19 cellular contexts compared by ENCODE assay signal in genomic region chr18:75083761-75084160, GRCh38.
DNase-seq lines count a peak whose midpoint lies in the region; ATAC-seq and TF ChIP-seq lines count a peak whose summit lies in the region.
"Had no signal": no experiment of that assay in that cellular context is flagged by ENCODE, and none has a peak within 500 bp of the region (broad histone marks: within the 10 kb centered on the region; RNA-seq: fewer than 3 reads in every experiment).

No MANE protein-coding gene starts in this region.

- peaks cover 11% of the 10 kb centered on the region for H3K9me3 Mint-ChIP-seq in activated CD8-positive, alpha-beta memory T cell treated with anti-CD3 and anti-CD28 coated beads, Interleukin-2, amount 10 ng/mL, durations not matched to agents 7 days and 5 days (ENCODE audit: low read depth)
- no peaks in the 10 kb centered on the region for H3K9me3 Mint-ChIP-seq in type B pancreatic cell
- H3K9me3 Mint-ChIP-seq: CD4-positive, alpha-beta T cell had no signal

- H2AK5ac ChIP-seq in neuronal stem cell (ENCODE audit: low read depth, low read length) = peak overlapping the region; percentile 3

- no peaks in the 10 kb centered on the region for H3K4me1 Mint-ChIP-seq in activated CD8-positive, alpha-beta memory T cell treated with anti-CD3 and anti-CD28 coated beads, Interleukin-2, amount 10 ng/mL, durations not matched to agents 7 days and 5 days
- H3K4me1 Mint-ChIP-seq in type B pancreatic cell (ENCODE audit: unreplicated experiment) = peaks cover 5% of the 10 kb centered on the region

- no peak overlapping the region for H3K4me2 ChIP-seq in neuronal stem cell (ENCODE audit: insufficient read depth, low read length, poor library complexity, severe bottlenecking)
- H3K4me2 ChIP-seq: A549 had no signal

- no peaks in the 10 kb centered on the region for H3K27me3 Mint-ChIP-seq in activated CD8-positive, alpha-beta memory T cell treated with anti-CD3 and anti-CD28 coated beads, Interleukin-2, amount 10 ng/mL, durations not matched to agents 7 days and 5 days
- peaks cover 7% of the 10 kb centered on the region for H3K27me3 Mint-ChIP-seq in type B pancreatic cell
- H3K27me3 Mint-ChIP-seq: CD4-positive, alpha-beta T cell had no signal

- H2BK5ac ChIP-seq in neuronal stem cell (ENCODE audit: low read length) = no peak overlapping the region

- no peak overlapping the region for H3K27ac Mint-ChIP-seq in activated CD8-positive, alpha-beta memory T cell treated with anti-CD3 and anti-CD28 coated beads, Interleukin-2, amount 10 ng/mL, durations not matched to agents 7 days and 5 days
- H3K27ac Mint-ChIP-seq in type B pancreatic cell = no peak overlapping the region
- H3K27ac Mint-ChIP-seq: CD4-positive, alpha-beta T cell had no signal

- H3K79me1 ChIP-seq in neuronal stem cell (ENCODE audit: low read depth, low read length) = no peaks in the 10 kb centered on the region

- no peaks in the 10 kb centered on the region for H3K9me3 ChIP-seq in right atrium auricular region
- peaks cover 3 to 9% of the 10 kb centered on the region in 2 donors for H3K9me3 ChIP-seq in neuronal stem cell (replicated peaks in 1 of 2; ENCODE audit: control insufficient read depth in 2 of 2, insufficient read depth in 1 of 2, low read depth in 1 of 2, low read length in 2 of 2)
- H3K9me3 ChIP-seq: A549, HAP-1 had no signal

- H3K4me3 ChIP-seq in right atrium auricular region (no peak overlapping the region), neuronal stem cell (ENCODE audit: low read length in 2 of 2) (peak overlapping the region in 1 of 2 donors; percentile 26)
- H3K4me3 ChIP-seq: A549, GM12878, GM23248, HAP-1 had no signal

- no peak overlapping the region for H3K4ac ChIP-seq in neuronal stem cell (ENCODE audit: low read length)

- no peak overlapping the region for H4K91ac ChIP-seq in neuronal stem cell (ENCODE audit: low read depth, low read length, poor library complexity)

- H3K27ac ChIP-seq in right atrium auricular region (no peak overlapping the region), neuronal stem cell (replicated peaks; ENCODE audit: low read length) (no peak overlapping the region)
- H3K27ac ChIP-seq: 22Rv1, A549, C4-2B, GM23248, HL-60 had no signal

- ATAC-seq in activated CD8-positive, alpha-beta memory T cell treated with anti-CD3 and anti-CD28 coated beads, Interleukin-2, amount 10 ng/mL, durations not matched to agents 7 days and 5 days = no peak
- ATAC-seq in left cardiac atrium = no peak
- ATAC-seq in HG03520 (IDR thresholded peaks at IDR 0.05; ENCODE audit: unreplicated experiment) = no peak
- ATAC-seq: A549, GM12878 had no signal

- no peak overlapping the region for H2BK15ac ChIP-seq in neuronal stem cell (ENCODE audit: low read length)

- H3K23ac ChIP-seq in neuronal stem cell (ENCODE audit: low read depth, low read length, poor library complexity) = no peak overlapping the region

- no CpG with 5 or more reads among the region's 9 CpGs for WGBS in neuronal stem cell (ENCODE audit: extremely low coverage in 2 of 2, insufficient read length in 2 of 2, insufficient replicate concordance in 1 of 2), 2 donors

- TF ChIP-seq CTCF in right atrium auricular region (IDR thresholded peaks at IDR 0.05) (no peak), type B pancreatic cell (conservative IDR thresholded peaks at IDR 0.05) (no peak)

- no peak overlapping the region for H3K9ac ChIP-seq in neuronal stem cell (ENCODE audit: low read depth, low read length, poor library complexity)
- H3K9ac ChIP-seq: GM23248 had no signal

- no peaks in the 10 kb centered on the region for H3K36me3 ChIP-seq in right atrium auricular region
- no peaks in the 10 kb centered on the region for H3K36me3 ChIP-seq in neuronal stem cell (replicated peaks in 1 of 2; ENCODE audit: control insufficient read depth in 2 of 2, insufficient read depth in 2 of 2, low read length in 2 of 2)
- H3K36me3 ChIP-seq: HAP-1 had no signal

- intact Hi-C loops in left cardiac atrium (cut with DNase I) = no loop called here

- H3K4me3 Mint-ChIP-seq in activated CD8-positive, alpha-beta memory T cell treated with anti-CD3 and anti-CD28 coated beads, Interleukin-2, amount 10 ng/mL, durations not matched to agents 7 days and 5 days = no peak overlapping the region
- H3K4me3 Mint-ChIP-seq in type B pancreatic cell = no peak overlapping the region
- H3K4me3 Mint-ChIP-seq: CD4-positive, alpha-beta T cell had no signal

- no peak overlapping the region for H4K8ac ChIP-seq in neuronal stem cell (ENCODE audit: low read depth, low read length)

- H2AFZ ChIP-seq in neuronal stem cell (ENCODE audit: low read length) = no peak overlapping the region
- H2AFZ ChIP-seq: GM23248 had no signal

- H3K18ac ChIP-seq in neuronal stem cell (ENCODE audit: low read length) = no peak overlapping the region

- CTCF ChIA-PET in activated CD8-positive, alpha-beta memory T cell treated with anti-CD3 and anti-CD28 coated beads, Interleukin-2, amount 10 ng/mL, durations not matched to agents 7 days and 5 days (lab: Charles Lee) = no interaction called here

- no peak overlapping the region for H2BK12ac ChIP-seq in neuronal stem cell (ENCODE audit: low read length)

- H3K4me1 ChIP-seq in right atrium auricular region (no peaks in the 10 kb centered on the region), neuronal stem cell (ENCODE audit: control insufficient read depth in 2 of 2, insufficient read depth in 1 of 2, low read depth in 1 of 2, low read length in 2 of 2) (no peaks in the 10 kb centered on the region)
- H3K4me1 ChIP-seq: A549, HAP-1 had no signal

- no peaks in the 10 kb centered on the region for H3K36me3 Mint-ChIP-seq in activated CD8-positive, alpha-beta memory T cell treated with anti-CD3 and anti-CD28 coated beads, Interleukin-2, amount 10 ng/mL, durations not matched to agents 7 days and 5 days
- no peaks in the 10 kb centered on the region for H3K36me3 Mint-ChIP-seq in type B pancreatic cell

- H3K27me3 ChIP-seq in right atrium auricular region (no peaks in the 10 kb centered on the region), neuronal stem cell (ENCODE audit: control insufficient read depth in 3 of 3, insufficient read depth in 3 of 3, low read depth in 1 of 3, low read length in 3 of 3) (no peaks in the 10 kb centered on the region)

- peak; percentile 38 for DNase-seq in activated CD8-positive, alpha-beta memory T cell treated with anti-CD3 and anti-CD28 coated beads for 24 hours
- no peak for DNase-seq in activated CD8-positive, alpha-beta memory T cell treated with anti-CD3 and anti-CD28 coated beads, Interleukin-2, amount 10 ng/mL, durations not matched to agents 7 days and 5 days
- DNase-seq in right atrium auricular region (ENCODE audit: low spot score) (peak; percentile 18), left cardiac atrium (no peak), neuronal stem cell (ENCODE audit: low spot score) (no peak), type B pancreatic cell (ENCODE audit: extremely low spot score, unreplicated experiment) (peak; percentile 56), COR-L47 (lab: John Stamatoyannopoulos, UW) (no peak)
- DNase-seq: AML-193; CD4-positive, alpha-beta T cell; DND-41; EL; GM23248 had no signal

- H2BK120ac ChIP-seq in neuronal stem cell (ENCODE audit: low read depth, low read length) = no peak overlapping the region

- no peak overlapping the region for H3K14ac ChIP-seq in neuronal stem cell (ENCODE audit: low read length)

Comparison
In these comparisons a context has a peak if more than half of its experiments do, and no peak if none do; other contexts are left out.
1. DNase-seq: peak in activated CD8-positive, alpha-beta memory T cell treated with anti-CD3 and anti-CD28 coated beads for 24 hours (single experiment), right atrium auricular region (single experiment) and type B pancreatic cell (single experiment); none in activated CD8-positive, alpha-beta memory T cell treated with anti-CD3 and anti-CD28 coated beads, Interleukin-2, amount 10 ng/mL, durations not matched to agents 7 days and 5 days (single experiment), left cardiac atrium (single experiment), neuronal stem cell (single experiment) and COR-L47 (single experiment).